ENCODE assay signal across 9 cellular contexts in the genomic region with DNA sequence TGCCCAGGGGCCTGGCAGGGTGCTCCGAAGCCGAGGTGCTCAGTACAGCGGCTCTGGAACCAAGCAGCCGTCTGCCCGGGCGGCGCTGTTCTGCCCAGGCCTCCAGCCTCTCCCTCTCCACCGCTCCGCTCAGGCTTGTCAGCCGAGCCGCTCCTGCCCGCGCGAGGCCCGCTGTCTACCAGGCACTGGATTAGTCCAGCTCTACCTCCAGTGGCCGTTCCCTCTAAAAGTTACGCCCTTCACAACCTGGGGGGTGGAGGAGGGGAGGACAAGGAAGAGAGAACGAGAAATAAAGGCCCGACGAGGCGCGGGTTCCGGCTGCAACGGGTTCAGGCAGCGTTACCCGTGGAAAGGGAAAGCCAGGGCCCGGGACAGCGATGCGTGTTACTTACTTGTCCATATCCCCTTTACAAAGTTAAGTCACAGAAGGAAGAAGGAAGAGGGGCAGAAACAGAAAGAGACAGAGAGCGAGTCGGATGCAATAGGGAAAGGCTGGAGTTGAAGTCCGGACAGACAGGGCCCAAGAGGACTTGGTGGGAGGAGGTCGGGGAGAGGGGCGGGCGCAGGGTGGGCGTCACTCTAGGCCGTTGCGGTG. TPM values are rescaled to one million over a fixed set of nuclear protein-coding genes. Genes with fewer than 3 reads are reported as not detected.
DNase-seq lines count a peak whose midpoint lies in the region; ATAC-seq and TF ChIP-seq lines count a peak whose summit lies in the region.
"Had no signal": no experiment of that assay in that cellular context is flagged by ENCODE, and none has a peak within 500 bp of the region (broad histone marks: within the 10 kb centered on the region; RNA-seq: fewer than 3 reads in every experiment).

No MANE protein-coding gene starts in this region.

- BruUV-seq in PC-9 (replicated peaks; lab: Mats Ljungman, UMichigan), result no TSS peak

- no peak overlapping the region for H3K4me2 ChIP-seq in PC-9

- no peak for ATAC-seq in stimulated activated naive CD8-positive, alpha-beta T cell treated with anti-CD3 and anti-CD28 coated beads, Interleukin-15, Interleukin-2, amounts not matched to agents 100 U/mL and 50 U/mL, for 24 hours
- no peak for ATAC-seq in activated naive CD8-positive, alpha-beta T cell treated with anti-CD3 and anti-CD28 coated beads, Interleukin-2, amount 10 ng/mL, durations not matched to agents 7 days and 5 days (ENCODE audit: low read depth)
- ATAC-seq in upper lobe of right lung, result peak; percentile 75
- ATAC-seq in HG02642 (IDR thresholded peaks at IDR 0.05; ENCODE audit: poor library complexity, unreplicated experiment), result no peak

- no peaks in the 10 kb centered on the region for H3K9me3 ChIP-seq in upper lobe of right lung
- H3K9me3 ChIP-seq in PC-9 (ENCODE audit: insufficient read depth, low read depth), result no peaks in the 10 kb centered on the region

- no peaks in the 10 kb centered on the region for H3F3A ChIP-seq in PC-9 (ENCODE audit: insufficient read depth, low read depth)

- intact Hi-C loops in upper lobe of right lung (cut with DNase I), result no loop called here
- intact Hi-C loops in PC-9 (cut with micrococcal nuclease; ENCODE audit: unreplicated experiment), result no loop called here

- peaks cover 9% of the 10 kb centered on the region for H3K36me3 Mint-ChIP-seq in stimulated activated naive CD8-positive, alpha-beta T cell treated with anti-CD3 and anti-CD28 coated beads, Interleukin-15, Interleukin-2, amounts not matched to agents 100 ng/mL and 50 ng/mL, for 24 hours (ENCODE audit: low read depth)
- peaks cover 2% of the 10 kb centered on the region for H3K36me3 Mint-ChIP-seq in activated naive CD8-positive, alpha-beta T cell treated with anti-CD3 and anti-CD28 coated beads, Interleukin-2, amount 10 ng/mL, durations not matched to agents 7 days and 5 days

- peaks cover 12% of the 10 kb centered on the region for H3K9me3 Mint-ChIP-seq in stimulated activated naive CD8-positive, alpha-beta T cell treated with anti-CD3 and anti-CD28 coated beads, Interleukin-15, Interleukin-2, amounts not matched to agents 100 ng/mL and 50 ng/mL, for 24 hours
- H3K9me3 Mint-ChIP-seq in activated naive CD8-positive, alpha-beta T cell treated with anti-CD3 and anti-CD28 coated beads, Interleukin-2, amount 10 ng/mL, durations not matched to agents 7 days and 5 days, result peaks cover 6% of the 10 kb centered on the region

- TF ChIP-seq CTCF in kidney epithelial cell (IDR thresholded peaks at IDR 0.05; ENCODE audit: insufficient read depth, low read length, poor library complexity, severe bottlenecking) (peak; percentile 34), upper lobe of right lung (IDR thresholded peaks at IDR 0.05) (no peak), PC-9 (conservative IDR thresholded peaks at IDR 0.05) (no peak)

- CTCF ChIA-PET in PC-9 (lab: Charles Lee), result no interaction called here

- H3K27ac ChIP-seq in upper lobe of right lung, result no peak overlapping the region
- no peak overlapping the region for H3K27ac ChIP-seq in PC-9
- H3K27ac ChIP-seq: VCaP had no signal

- H3K27ac Mint-ChIP-seq in stimulated activated naive CD8-positive, alpha-beta T cell treated with anti-CD3 and anti-CD28 coated beads, Interleukin-15, Interleukin-2, amounts not matched to agents 100 ng/mL and 50 ng/mL, for 24 hours, result peak overlapping the region; percentile 66
- H3K27ac Mint-ChIP-seq in activated naive CD8-positive, alpha-beta T cell treated with anti-CD3 and anti-CD28 coated beads, Interleukin-2, amount 10 ng/mL, durations not matched to agents 7 days and 5 days, result peak overlapping the region; percentile 84

- H3K4me1 Mint-ChIP-seq in stimulated activated naive CD8-positive, alpha-beta T cell treated with anti-CD3 and anti-CD28 coated beads, Interleukin-15, Interleukin-2, amounts not matched to agents 100 ng/mL and 50 ng/mL, for 24 hours (ENCODE audit: low read depth), result peaks cover 26% of the 10 kb centered on the region
- peaks cover 14% of the 10 kb centered on the region for H3K4me1 Mint-ChIP-seq in activated naive CD8-positive, alpha-beta T cell treated with anti-CD3 and anti-CD28 coated beads, Interleukin-2, amount 10 ng/mL, durations not matched to agents 7 days and 5 days

- H3K4me3 Mint-ChIP-seq in stimulated activated naive CD8-positive, alpha-beta T cell treated with anti-CD3 and anti-CD28 coated beads, Interleukin-15, Interleukin-2, amounts not matched to agents 100 ng/mL and 50 ng/mL, for 24 hours, result peak overlapping the region; percentile 65
- peak overlapping the region; percentile 63 for H3K4me3 Mint-ChIP-seq in activated naive CD8-positive, alpha-beta T cell treated with anti-CD3 and anti-CD28 coated beads, Interleukin-2, amount 10 ng/mL, durations not matched to agents 7 days and 5 days

- H4K20me1 ChIP-seq in PC-9 (ENCODE audit: insufficient read depth), result no peaks in the 10 kb centered on the region

- no peaks in the 10 kb centered on the region for H3K9me2 ChIP-seq in PC-9 (ENCODE audit: insufficient read depth)

- H3K4me1 ChIP-seq in upper lobe of right lung (peaks cover 17% of the 10 kb centered on the region), PC-9 (replicated peaks; ENCODE audit: insufficient read depth) (no peaks in the 10 kb centered on the region)

- no peak overlapping the region for H2AFZ ChIP-seq in PC-9

- H3K79me2 ChIP-seq in PC-9 (ENCODE audit: low read depth), result no peaks in the 10 kb centered on the region

- no peak for DNase-seq in stimulated activated naive CD8-positive, alpha-beta T cell treated with anti-CD3 and anti-CD28 coated beads, Interleukin-15, Interleukin-2, amounts not matched to agents 100 U/mL and 50 U/mL, for 24 hours
- no peak for DNase-seq in activated naive CD8-positive, alpha-beta T cell treated with anti-CD3 and anti-CD28 coated beads, Interleukin-2, amount 10 ng/mL, durations not matched to agents 7 days and 5 days
- DNase-seq in kidney epithelial cell (ENCODE audit: low read depth), result no peak
- DNase-seq in upper lobe of right lung, result no peak
- DNase-seq in PC-9, result no peak
- DNase-seq in stimulated activated CD4-positive, alpha-beta T cell treated with anti-CD3 and anti-CD28 coated beads, Interleukin-4, amount 100 ng/mL, for 1 hour, result no peak

- H3K4me3 ChIP-seq in kidney epithelial cell (ENCODE audit: low read depth, low read length) (no peak overlapping the region), upper lobe of right lung (peak overlapping the region; percentile 15), PC-9 (no peak overlapping the region)

- peaks cover 87% of the 10 kb centered on the region for H3K27me3 Mint-ChIP-seq in stimulated activated naive CD8-positive, alpha-beta T cell treated with anti-CD3 and anti-CD28 coated beads, Interleukin-15, Interleukin-2, amounts not matched to agents 100 ng/mL and 50 ng/mL, for 24 hours
- peaks cover 82% of the 10 kb centered on the region for H3K27me3 Mint-ChIP-seq in activated naive CD8-positive, alpha-beta T cell treated with anti-CD3 and anti-CD28 coated beads, Interleukin-2, amount 10 ng/mL, durations not matched to agents 7 days and 5 days

- POLR2A ChIA-PET in activated naive CD8-positive, alpha-beta T cell treated with anti-CD3 and anti-CD28 coated beads, Interleukin-2, amount 10 ng/mL, durations not matched to agents 7 days and 5 days (lab: Charles Lee), result no interaction called here
- POLR2A ChIA-PET in PC-9 (lab: Charles Lee; ENCODE audit: unreplicated experiment), result no interaction called here

- H3K27me3 ChIP-seq in kidney epithelial cell (ENCODE audit: control insufficient read depth, insufficient read depth, low read length) (peaks cover 69% of the 10 kb centered on the region), upper lobe of right lung (peaks cover 95% of the 10 kb centered on the region), PC-9 (ENCODE audit: insufficient read depth, low read depth) (peaks cover 11% of the 10 kb centered on the region; the same call in 1 of the 2 replicates)

- H3K36me3 ChIP-seq in kidney epithelial cell (ENCODE audit: control insufficient read depth, insufficient read depth, low read length) (no peaks in the 10 kb centered on the region), upper lobe of right lung (no peaks in the 10 kb centered on the region), PC-9 (ENCODE audit: low read depth) (no peaks in the 10 kb centered on the region)

RNA-seq across cellular contexts. Expression of gene SP8, which starts 2.9 kb away (rescaled TPM):
- not detected for total RNA-seq in activated naive CD8-positive, alpha-beta T cell treated with anti-CD3 and anti-CD28 coated beads, Interleukin-2, amount 10 ng/mL, durations not matched to agents 7 days and 5 days
- not detected in 2 replicates for total RNA-seq in kidney epithelial cell
- not detected for total RNA-seq in upper lobe of right lung
- total RNA-seq in PC-9 (2021), result not detected in 2 replicates
